29 cellular contexts compared by ENCODE assay signal in genomic region chr6:107320126-107320525, GRCh38.
DNase-seq lines count a peak whose midpoint lies in the region; ATAC-seq and TF ChIP-seq lines count a peak whose summit lies in the region.
"Had no signal": no experiment of that assay in that cellular context is flagged by ENCODE, and none has a peak within 500 bp of the region (broad histone marks: within the 10 kb centered on the region; RNA-seq: fewer than 3 reads in every experiment).

No MANE protein-coding gene starts in this region.

- TF ChIP-seq CTCF in AG09309 (IDR thresholded peaks at IDR 0.05; ENCODE audit: control insufficient read depth, insufficient read depth, low read depth, low read length, missing control alignments) (no peak), astrocyte of the spinal cord (IDR thresholded peaks at IDR 0.05; ENCODE audit: low read depth, low read length) (no peak), foreskin fibroblast (IDR thresholded peaks at IDR 0.05; ENCODE audit: low read depth, low read length) (no peak)

- H3K4me3 ChIP-seq in AG09309 (ENCODE audit: control insufficient read depth, low read depth, low read length) (no peak overlapping the region), astrocyte of the spinal cord (ENCODE audit: low read depth, low read length) (no peak overlapping the region), foreskin fibroblast (ENCODE audit: low read depth in 1 of 2, low read length in 2 of 2) (no peak overlapping the region)
- H3K4me3 ChIP-seq: cardiac muscle cell, coronary artery, esophagus squamous epithelium, mucosa of descending colon, ovary, transverse colon had no signal

- no peak for ATAC-seq in GM19328 (IDR thresholded peaks at IDR 0.05; ENCODE audit: unreplicated experiment)
- ATAC-seq: activated CD4-positive, CD25-positive, alpha-beta regulatory T cell treated with anti-CD3 and anti-CD28 coated beads, Interleukin-2, amount 50 U/mL, for 24 hours; HCT116; mucosa of descending colon had no signal

- DNase-seq in AG09309 (ENCODE audit: low read depth) (peak; percentile 13), HCEC 1CT (peak; percentile 78), astrocyte of the spinal cord (ENCODE audit: low read depth, low spot score) (peak; percentile 39), foreskin fibroblast (peak; percentile 41 to 73), caudate nucleus (lab: John Stamatoyannopoulos, UW) (no peak), NCI-H146 treated with DMSO at 0.1 percent for 48 hours (lab: John Stamatoyannopoulos, UW; ENCODE audit: unreplicated experiment) (no peak), RPMI8226 (no peak)
- DNase-seq: activated CD4-positive, alpha-beta T cell treated with anti-CD3 and anti-CD28 coated beads, Interleukin-2, amount 50 U/mL, for 48 hours; activated CD8-positive, alpha-beta memory T cell treated with anti-CD3 and anti-CD28 coated beads, Interleukin-2, amount 50 U/mL, for 4 hours; activated naive CD4-positive, alpha-beta T cell treated with anti-CD3 and anti-CD28 coated beads, Interleukin-2, amount 10 ng/mL, durations not matched to agents 7 days and 5 days; amygdala; esophagus squamous epithelium; KG1; kidney; MM.1S; mucosa of descending colon; NCI-H2081; NCI-H345; NCI-H82; ovary; small intestine; stimulated activated CD4-positive, alpha-beta T cell treated with anti-CD3 and anti-CD28 coated beads, Interleukin-1b, Interleukin-23, amount 100 ng/mL, for 48 hours; transverse colon had no signal

- in situ Hi-C loops in astrocyte of the spinal cord (cut with HindIII; ENCODE audit: low sequenced_read_pairs) = no loop called here

- no peak overlapping the region for H3K27ac ChIP-seq in caudate nucleus (ENCODE audit: low read depth, low read length)
- H3K27ac ChIP-seq: cardiac muscle cell, coronary artery, esophagus squamous epithelium, ovary, RWPE1, transverse colon had no signal

Comparison
In these comparisons a context has a peak if more than half of its experiments do, and no peak if none do; other contexts are left out.
1. DNase-seq: peak in AG09309 (single experiment), HCEC 1CT (single experiment), astrocyte of the spinal cord (single experiment) and foreskin fibroblast (2 of 2); none in caudate nucleus (0 of 61), NCI-H146 treated with DMSO at 0.1 percent for 48 hours (single experiment) and RPMI8226 (single experiment).